In the genomic region with DNA sequence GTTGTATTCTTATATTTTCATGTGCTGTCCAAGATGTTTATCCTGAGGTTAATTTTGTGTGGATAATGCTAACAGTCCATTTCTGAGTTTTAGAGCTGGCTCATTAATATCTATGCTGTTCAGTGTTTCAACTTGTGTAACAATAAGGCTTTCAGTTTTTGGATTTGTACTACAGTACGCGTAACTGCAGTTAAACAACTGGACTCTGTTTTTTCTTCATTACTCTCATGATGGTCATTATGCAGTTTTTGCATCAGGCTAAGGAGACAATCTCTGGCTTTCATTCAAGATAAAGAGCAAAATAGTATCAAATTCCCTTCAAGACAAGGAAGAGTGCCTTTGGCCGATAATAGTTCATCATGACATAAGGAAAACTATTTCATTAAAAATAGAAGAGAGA, we compare ENCODE assay signal across 26 cellular contexts.
"Had no signal": no experiment of that assay in that cellular context is flagged by ENCODE, and none has a peak within 500 bp of the region (broad histone marks: within the 10 kb centered on the region; RNA-seq: fewer than 3 reads in every experiment).

No MANE protein-coding gene starts in this region.

- H3K4me1 Mint-ChIP-seq: activated CD4-positive, alpha-beta memory T cell treated with anti-CD3 and anti-CD28 coated beads, Interleukin-2, amount 10 ng/mL, durations not matched to agents 7 days and 5 days; activated CD4-positive, alpha-beta T cell treated with anti-CD3 and anti-CD28 coated beads for 36 hours; activated CD4-positive, alpha-beta T cell treated with anti-CD3 and anti-CD28 coated beads, Interleukin-2, amount 10 ng/mL, durations not matched to agents 7 days and 5 days; activated naive CD4-positive, alpha-beta T cell treated with anti-CD3 and anti-CD28 coated beads, Interleukin-2, amount 10 ng/mL, durations not matched to agents 7 days and 5 days; activated naive CD8-positive, alpha-beta T cell treated with anti-CD3 and anti-CD28 coated beads, Interleukin-2, amount 10 ng/mL, durations not matched to agents 7 days and 5 days; endodermal cell had no signal

- H3K4me3 ChIP-seq: ascending aorta, breast epithelium, cardiac muscle cell, colonic mucosa, esophagus muscularis mucosa, gastroesophageal sphincter had no signal

- H3K27me3 ChIP-seq: ascending aorta, breast epithelium, cardiac muscle cell, colonic mucosa, esophagus muscularis mucosa, foreskin keratinocyte, gastroesophageal sphincter had no signal

- H3K27me3 Mint-ChIP-seq: activated CD4-positive, alpha-beta memory T cell treated with anti-CD3 and anti-CD28 coated beads, Interleukin-2, amount 10 ng/mL, durations not matched to agents 7 days and 5 days; activated CD4-positive, alpha-beta T cell treated with anti-CD3 and anti-CD28 coated beads for 36 hours; activated CD4-positive, alpha-beta T cell treated with anti-CD3 and anti-CD28 coated beads, Interleukin-2, amount 10 ng/mL, durations not matched to agents 7 days and 5 days; activated naive CD4-positive, alpha-beta T cell treated with anti-CD3 and anti-CD28 coated beads, Interleukin-2, amount 10 ng/mL, durations not matched to agents 7 days and 5 days; activated naive CD8-positive, alpha-beta T cell treated with anti-CD3 and anti-CD28 coated beads, Interleukin-2, amount 10 ng/mL, durations not matched to agents 7 days and 5 days had no signal

- H3K36me3 ChIP-seq: ascending aorta, breast epithelium, cardiac muscle cell, colonic mucosa, esophagus muscularis mucosa, gastroesophageal sphincter had no signal

- H3K36me3 Mint-ChIP-seq: activated naive CD4-positive, alpha-beta T cell treated with anti-CD3 and anti-CD28 coated beads, Interleukin-2, amount 10 ng/mL, durations not matched to agents 7 days and 5 days; activated naive CD8-positive, alpha-beta T cell treated with anti-CD3 and anti-CD28 coated beads, Interleukin-2, amount 10 ng/mL, durations not matched to agents 7 days and 5 days; brain had no signal

- H3K4me3 Mint-ChIP-seq: activated CD4-positive, alpha-beta memory T cell treated with anti-CD3 and anti-CD28 coated beads, Interleukin-2, amount 10 ng/mL, durations not matched to agents 7 days and 5 days; activated CD4-positive, alpha-beta T cell treated with anti-CD3 and anti-CD28 coated beads for 36 hours; activated CD4-positive, alpha-beta T cell treated with anti-CD3 and anti-CD28 coated beads, Interleukin-2, amount 10 ng/mL, durations not matched to agents 7 days and 5 days; activated naive CD4-positive, alpha-beta T cell treated with anti-CD3 and anti-CD28 coated beads, Interleukin-2, amount 10 ng/mL, durations not matched to agents 7 days and 5 days; activated naive CD8-positive, alpha-beta T cell treated with anti-CD3 and anti-CD28 coated beads, Interleukin-2, amount 10 ng/mL, durations not matched to agents 7 days and 5 days; activated T-cell treated with anti-CD3 and anti-CD28 coated beads, Interleukin-2, amount 50 U/mL, for 4 hours; brain; endodermal cell had no signal

- H3K4me1 ChIP-seq: ascending aorta, breast epithelium, colonic mucosa, esophagus muscularis mucosa, foreskin keratinocyte, gastroesophageal sphincter had no signal

- DNase-seq: activated CD4-positive, alpha-beta memory T cell treated with anti-CD3 and anti-CD28 coated beads, Interleukin-2, amount 10 ng/mL, durations not matched to agents 7 days and 5 days; activated CD4-positive, alpha-beta T cell treated with anti-CD3 and anti-CD28 coated beads for 36 hours; activated CD4-positive, alpha-beta T cell treated with anti-CD3 and anti-CD28 coated beads, Interleukin-2, amount 10 ng/mL, durations not matched to agents 7 days and 5 days; activated CD4-positive, alpha-beta T cell treated with anti-CD3 and anti-CD28 coated beads, Interleukin-2, amount 50 U/mL, for 4 hours; activated CD4-positive, CD25-positive, alpha-beta regulatory T cell; activated CD4-positive, CD25-positive, alpha-beta regulatory T cell treated with anti-CD3 and anti-CD28 coated beads, Interleukin-2, amount 50 U/mL, for 72 hours; activated gamma-delta T cell; activated naive CD4-positive, alpha-beta T cell; activated naive CD4-positive, alpha-beta T cell treated with anti-CD3 and anti-CD28 coated beads, Interleukin-2, amount 10 ng/mL, durations not matched to agents 7 days and 5 days; activated naive CD8-positive, alpha-beta T cell treated with anti-CD3 and anti-CD28 coated beads, Interleukin-2, amount 10 ng/mL, durations not matched to agents 7 days and 5 days; activated T-cell treated with anti-CD3 and anti-CD28 coated beads, Interleukin-2, amount 50 U/mL, for 4 hours; central memory CD4-positive, alpha-beta T cell; cerebellar nuclear complex; colonic mucosa; effector CD8-positive, alpha-beta T cell; endodermal cell; erythroblast; foreskin keratinocyte; T-helper 2 cell had no signal

- ATAC-seq: activated CD4-positive, alpha-beta T cell treated with anti-CD3 and anti-CD28 coated beads for 36 hours; activated naive CD4-positive, alpha-beta T cell treated with anti-CD3 and anti-CD28 coated beads, Interleukin-2, amount 50 U/mL, for 72 hours; activated T-cell treated with anti-CD3 and anti-CD28 coated beads, Interleukin-2, amount 50 U/mL, for 4 hours; foreskin keratinocyte; gastroesophageal sphincter had no signal

- H3K9me3 ChIP-seq: ascending aorta, breast epithelium, colonic mucosa, esophagus muscularis mucosa, gastroesophageal sphincter had no signal

- H3K27ac Mint-ChIP-seq: activated CD4-positive, alpha-beta memory T cell treated with anti-CD3 and anti-CD28 coated beads, Interleukin-2, amount 10 ng/mL, durations not matched to agents 7 days and 5 days; activated CD4-positive, alpha-beta T cell treated with anti-CD3 and anti-CD28 coated beads for 36 hours; activated CD4-positive, alpha-beta T cell treated with anti-CD3 and anti-CD28 coated beads, Interleukin-2, amount 10 ng/mL, durations not matched to agents 7 days and 5 days; activated naive CD4-positive, alpha-beta T cell treated with anti-CD3 and anti-CD28 coated beads, Interleukin-2, amount 10 ng/mL, durations not matched to agents 7 days and 5 days; activated naive CD4-positive, alpha-beta T cell treated with anti-CD3 and anti-CD28 coated beads, Interleukin-2, amount 50 U/mL, for 72 hours; activated naive CD8-positive, alpha-beta T cell treated with anti-CD3 and anti-CD28 coated beads, Interleukin-2, amount 10 ng/mL, durations not matched to agents 7 days and 5 days; brain; endodermal cell had no signal
